In the genomic region with DNA sequence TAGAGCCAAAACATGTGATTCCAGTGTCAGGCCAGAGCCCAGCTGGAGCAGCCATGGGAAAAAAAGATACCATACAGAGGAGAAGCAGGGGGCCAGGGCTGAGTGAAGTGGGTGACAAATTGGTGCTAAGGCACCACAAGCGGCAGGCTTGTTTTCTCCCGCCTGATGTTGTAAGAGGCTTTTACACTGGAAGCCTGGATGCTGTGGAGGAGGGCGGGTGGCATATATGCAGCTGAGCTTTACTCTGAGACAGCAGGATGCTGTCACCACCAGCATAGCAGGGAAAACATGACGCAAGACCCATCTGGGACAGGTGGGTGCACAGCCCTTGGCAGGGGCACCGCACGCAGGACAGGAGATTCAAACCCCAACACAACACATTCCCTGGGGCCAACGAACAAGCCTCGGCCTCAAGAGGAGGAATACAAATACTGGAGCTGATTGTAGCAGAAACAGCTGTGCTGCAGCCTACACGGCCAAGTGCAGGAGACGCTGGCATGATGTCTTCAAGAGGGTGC, we compare ENCODE assay signal across 13 cellular contexts.
A peak's percentile ranks its signal among the peaks of the same experiment; 100 is the strongest.
DNase-seq lines count a peak whose midpoint lies in the region; ATAC-seq and TF ChIP-seq lines count a peak whose summit lies in the region.
"Had no signal": no experiment of that assay in that cellular context is flagged by ENCODE, and none has a peak within 500 bp of the region (broad histone marks: within the 10 kb centered on the region; RNA-seq: fewer than 3 reads in every experiment).

No MANE protein-coding gene starts in this region.

- no peaks in the 10 kb centered on the region for H3K9me2 ChIP-seq in GM23338 (ENCODE audit: insufficient read depth)

- no peaks in the 10 kb centered on the region for H3K36me3 ChIP-seq in GM23338 (ENCODE audit: insufficient read depth)
- H3K36me3 ChIP-seq: SJSA1 had no signal

- TF ChIP-seq CTCF in GM23338 (conservative IDR thresholded peaks at IDR 0.05; ENCODE audit: low read depth in 2 of 2) = no peak
- no peak for TF ChIP-seq CTCF in glutamatergic neuron (IDR thresholded peaks at IDR 0.05; ENCODE audit: partially characterized antibody, unreplicated experiment)

- no peaks in the 10 kb centered on the region for H3K9me3 Mint-ChIP-seq in GM23338
- peaks cover 3% of the 10 kb centered on the region for H3K9me3 Mint-ChIP-seq in glutamatergic neuron (ENCODE audit: unreplicated experiment)

- ATAC-seq in GM23338 (peak; percentile 65), GM18868 (IDR thresholded peaks at IDR 0.05; ENCODE audit: unreplicated experiment) (no peak), HG02763 (IDR thresholded peaks at IDR 0.05; ENCODE audit: unreplicated experiment) (no peak)

- peaks cover 27% of the 10 kb centered on the region for H3K4me1 ChIP-seq in GM23338 (ENCODE audit: insufficient read depth)
- H3K4me1 ChIP-seq: SJSA1 had no signal

- no peaks in the 10 kb centered on the region for H4K20me1 ChIP-seq in GM23338 (replicated peaks; ENCODE audit: insufficient read depth)

- peak overlapping the region; percentile 59; the same call in 1 of the 2 replicates for H3K27ac ChIP-seq in GM23338 (ENCODE audit: low read depth)
- H3K27ac ChIP-seq: SJSA1 had no signal

- H3K4me1 Mint-ChIP-seq in GM23338 = peaks cover 46% of the 10 kb centered on the region
- peaks cover 65% of the 10 kb centered on the region for H3K4me1 Mint-ChIP-seq in glutamatergic neuron (ENCODE audit: low read depth, unreplicated experiment)

- H3K79me2 ChIP-seq in GM23338 (replicated peaks; ENCODE audit: insufficient read depth) = peaks cover 15% of the 10 kb centered on the region; the same call in 1 of the 2 replicates

- H3K36me3 Mint-ChIP-seq in GM23338 (ENCODE audit: low read depth) (peaks cover under 1% of the 10 kb centered on the region; the same call in 1 of the 3 replicates), glutamatergic neuron (ENCODE audit: unreplicated experiment) (no peaks in the 10 kb centered on the region)

- no peaks in the 10 kb centered on the region for H3K27me3 ChIP-seq in GM23338 (ENCODE audit: insufficient read depth)
- H3K27me3 ChIP-seq: SJSA1 had no signal

- no peak overlapping the region for H2AFZ ChIP-seq in GM23338

- H3K27ac Mint-ChIP-seq in GM23338 (peak overlapping the region; percentile 25; the same call in 1 of the 2 replicates), glutamatergic neuron (ENCODE audit: unreplicated experiment) (peak overlapping the region; percentile 97)

- H3K4me2 ChIP-seq in GM23338 = peak overlapping the region; percentile 65

- H3F3A ChIP-seq in GM23338 (replicated peaks; ENCODE audit: low read depth) = no peaks in the 10 kb centered on the region

- H3K27me3 Mint-ChIP-seq in GM23338 (ENCODE audit: insufficient read depth, low read depth, poor library complexity) (peaks cover 5% of the 10 kb centered on the region), glutamatergic neuron (ENCODE audit: unreplicated experiment) (peaks cover 7% of the 10 kb centered on the region)

- DNase-seq in GM23338 (ENCODE audit: low spot score) (no peak), NCI-H69 (lab: John Stamatoyannopoulos, UW) (peak; percentile 74), glutamatergic neuron (peak; percentile 47), putamen (ENCODE audit: low spot score) (peak; percentile 92), activated gamma-delta T cell (lab: John Stamatoyannopoulos, UW) (no peak), NCI-H774 (lab: John Stamatoyannopoulos, UW) (no peak)
- DNase-seq: DMS153; effector CD4-positive, alpha-beta T cell; NCI-H1436; stimulated activated CD8-positive, alpha-beta memory T cell treated with anti-CD3 and anti-CD28 coated beads, Interleukin-4, amount 100 ng/mL, for 48 hours had no signal

- no peak overlapping the region for H3K4me3 ChIP-seq in GM23338
- H3K4me3 ChIP-seq: SJSA1 had no signal

- H3K4me3 Mint-ChIP-seq in GM23338 = no peak overlapping the region
- peak overlapping the region; percentile 71 for H3K4me3 Mint-ChIP-seq in glutamatergic neuron (ENCODE audit: unreplicated experiment)

TF ChIP-seq in GM23338, 12 proteins besides CTCF, POLR2A, EP300 and RAD21 (continues in another document):
- TF ChIP-seq POLR2AphosphoS5 (IDR thresholded peaks at IDR 0.05; ENCODE audit: low read depth) = no peak
- TF ChIP-seq EZH2phosphoT487 (IDR thresholded peaks at IDR 0.05; ENCODE audit: unreplicated experiment) = no peak
- no peak for TF ChIP-seq REST (IDR thresholded peaks at IDR 0.05; ENCODE audit: unreplicated experiment)
- TF ChIP-seq ZNF114 (CRISPR knock-in tag; IDR thresholded peaks at IDR 0.05) = no peak
- TF ChIP-seq EZH2 (IDR thresholded peaks at IDR 0.05; ENCODE audit: low read depth, unreplicated experiment) = no peak
- TF ChIP-seq, protein P1, sequence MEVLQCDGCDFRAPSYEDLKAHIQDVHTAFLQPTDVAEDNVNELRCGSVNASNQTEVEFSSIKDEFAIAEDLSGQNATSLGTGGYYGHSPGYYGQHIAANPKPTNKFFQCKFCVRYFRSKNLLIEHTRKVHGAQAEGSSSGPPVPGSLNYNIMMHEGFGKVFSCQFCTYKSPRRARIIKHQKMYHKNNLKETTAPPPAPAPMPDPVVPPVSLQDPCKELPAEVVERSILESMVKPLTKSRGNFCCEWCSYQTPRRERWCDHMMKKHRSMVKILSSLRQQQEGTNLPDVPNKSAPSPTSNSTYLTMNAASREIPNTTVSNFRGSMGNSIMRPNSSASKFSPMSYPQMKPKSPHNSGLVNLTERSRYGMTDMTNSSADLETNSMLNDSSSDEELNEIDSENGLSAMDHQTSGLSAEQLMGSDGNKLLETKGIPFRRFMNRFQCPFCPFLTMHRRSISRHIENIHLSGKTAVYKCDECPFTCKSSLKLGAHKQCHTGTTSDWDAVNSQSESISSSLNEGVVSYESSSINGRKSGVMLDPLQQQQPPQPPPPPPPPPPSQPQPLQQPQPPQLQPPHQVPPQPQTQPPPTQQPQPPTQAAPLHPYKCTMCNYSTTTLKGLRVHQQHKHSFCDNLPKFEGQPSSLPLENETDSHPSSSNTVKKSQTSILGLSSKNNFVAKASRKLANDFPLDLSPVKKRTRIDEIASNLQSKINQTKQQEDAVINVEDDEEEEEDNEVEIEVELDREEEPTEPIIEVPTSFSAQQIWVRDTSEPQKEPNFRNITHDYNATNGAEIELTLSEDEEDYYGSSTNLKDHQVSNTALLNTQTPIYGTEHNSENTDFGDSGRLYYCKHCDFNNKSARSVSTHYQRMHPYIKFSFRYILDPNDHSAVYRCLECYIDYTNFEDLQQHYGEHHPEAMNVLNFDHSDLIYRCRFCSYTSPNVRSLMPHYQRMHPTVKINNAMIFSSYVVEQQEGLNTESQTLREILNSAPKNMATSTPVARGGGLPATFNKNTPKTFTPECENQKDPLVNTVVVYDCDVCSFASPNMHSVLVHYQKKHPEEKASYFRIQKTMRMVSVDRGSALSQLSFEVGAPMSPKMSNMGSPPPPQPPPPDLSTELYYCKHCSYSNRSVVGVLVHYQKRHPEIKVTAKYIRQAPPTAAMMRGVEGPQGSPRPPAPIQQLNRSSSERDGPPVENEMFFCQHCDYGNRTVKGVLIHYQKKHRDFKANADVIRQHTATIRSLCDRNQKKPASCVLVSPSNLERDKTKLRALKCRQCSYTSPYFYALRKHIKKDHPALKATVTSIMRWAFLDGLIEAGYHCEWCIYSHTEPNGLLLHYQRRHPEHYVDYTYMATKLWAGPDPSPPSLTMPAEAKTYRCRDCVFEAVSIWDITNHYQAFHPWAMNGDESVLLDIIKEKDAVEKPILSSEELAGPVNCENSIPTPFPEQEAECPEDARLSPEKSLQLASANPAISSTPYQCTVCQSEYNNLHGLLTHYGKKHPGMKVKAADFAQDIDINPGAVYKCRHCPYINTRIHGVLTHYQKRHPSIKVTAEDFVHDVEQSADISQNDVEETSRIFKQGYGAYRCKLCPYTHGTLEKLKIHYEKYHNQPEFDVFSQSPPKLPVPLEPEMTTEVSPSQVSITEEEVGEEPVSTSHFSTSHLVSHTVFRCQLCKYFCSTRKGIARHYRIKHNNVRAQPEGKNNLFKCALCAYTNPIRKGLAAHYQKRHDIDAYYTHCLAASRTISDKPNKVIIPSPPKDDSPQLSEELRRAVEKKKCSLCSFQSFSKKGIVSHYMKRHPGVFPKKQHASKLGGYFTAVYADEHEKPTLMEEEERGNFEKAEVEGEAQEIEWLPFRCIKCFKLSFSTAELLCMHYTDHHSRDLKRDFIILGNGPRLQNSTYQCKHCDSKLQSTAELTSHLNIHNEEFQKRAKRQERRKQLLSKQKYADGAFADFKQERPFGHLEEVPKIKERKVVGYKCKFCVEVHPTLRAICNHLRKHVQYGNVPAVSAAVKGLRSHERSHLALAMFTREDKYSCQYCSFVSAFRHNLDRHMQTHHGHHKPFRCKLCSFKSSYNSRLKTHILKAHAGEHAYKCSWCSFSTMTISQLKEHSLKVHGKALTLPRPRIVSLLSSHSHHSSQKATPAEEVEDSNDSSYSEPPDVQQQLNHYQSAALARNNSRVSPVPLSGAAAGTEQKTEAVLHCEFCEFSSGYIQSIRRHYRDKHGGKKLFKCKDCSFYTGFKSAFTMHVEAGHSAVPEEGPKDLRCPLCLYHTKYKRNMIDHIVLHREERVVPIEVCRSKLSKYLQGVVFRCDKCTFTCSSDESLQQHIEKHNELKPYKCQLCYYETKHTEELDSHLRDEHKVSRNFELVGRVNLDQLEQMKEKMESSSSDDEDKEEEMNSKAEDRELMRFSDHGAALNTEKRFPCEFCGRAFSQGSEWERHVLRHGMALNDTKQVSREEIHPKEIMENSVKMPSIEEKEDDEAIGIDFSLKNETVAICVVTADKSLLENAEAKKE (CRISPR knock-in tag; IDR thresholded peaks at IDR 0.05) = no peak

Comparison
In these comparisons a context has a peak if more than half of its experiments do, and no peak if none do; other contexts are left out.
1. DNase-seq: peak in NCI-H69 (single experiment), glutamatergic neuron (single experiment) and putamen (single experiment); none in GM23338 (single experiment), activated gamma-delta T cell (single experiment) and NCI-H774 (single experiment).